8 cellular contexts compared by ENCODE assay signal in the genomic region with DNA sequence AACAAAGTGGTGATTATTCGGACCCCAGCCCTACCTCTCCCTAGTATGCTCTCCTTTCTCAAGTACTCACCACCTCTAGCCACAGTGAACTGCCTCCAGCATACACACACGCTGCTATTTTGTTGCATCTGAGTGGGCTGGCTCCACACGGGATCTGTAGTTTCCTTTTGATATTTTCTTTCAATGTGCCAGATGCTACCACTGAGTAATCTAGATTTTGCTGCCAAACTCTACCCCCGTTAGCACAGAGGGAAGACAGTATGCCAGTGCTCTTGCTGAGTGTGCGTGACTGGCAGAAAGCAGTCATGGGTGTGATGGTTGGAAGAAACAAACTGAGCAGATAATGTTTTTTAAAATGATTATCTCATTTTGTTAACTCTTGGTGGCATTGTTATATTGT. TPM values are rescaled to one million over a fixed set of nuclear protein-coding genes. Genes with fewer than 3 reads are reported as not detected.
DNase-seq lines count a peak whose midpoint lies in the region; ATAC-seq and TF ChIP-seq lines count a peak whose summit lies in the region.

No MANE protein-coding gene starts in this region.

- H3K4me1 ChIP-seq in lung (ENCODE audit: control insufficient read depth in 2 of 2, insufficient read depth in 2 of 2, low read length in 2 of 2): peaks cover 19 to 31% of the 10 kb centered on the region in 2 donors

- H3K4me3 ChIP-seq in GM08714 (ENCODE audit: low read length) (peak overlapping the region; percentile 76), lung (no peak overlapping the region)

- WGBS in lung, 2 donors: 17 to 33% methylated on average over 5 of the region's 5 CpGs

- H3K27ac ChIP-seq in lung (ENCODE audit: low read depth in 1 of 2, low read length in 1 of 2): peak overlapping the region; percentile 88 to 93

- H3K36me3 ChIP-seq in lung (ENCODE audit: control insufficient read depth in 2 of 2, insufficient read depth in 2 of 2, low read length in 2 of 2): peaks cover 0 to 4% of the 10 kb centered on the region in 2 donors

- no peaks in the 10 kb centered on the region for H3K9me3 ChIP-seq in lung (ENCODE audit: control insufficient read depth in 2 of 2, insufficient read depth in 1 of 2, low read length in 1 of 2)

- DNase-seq in T follicular helper cell (ENCODE audit: low read depth): peak; percentile 21
- DNase-seq in cerebellar cortex (ENCODE audit: low spot score): peak; percentile 93
- no peak for DNase-seq in lung (ENCODE audit: low spot score)
- peak; percentile 88 for DNase-seq in superior temporal gyrus (ENCODE audit: extremely low spot score)
- no peak for DNase-seq in NOMO-1 treated with DMSO at 0.1 percent for 48 hours (lab: John Stamatoyannopoulos, UW; ENCODE audit: unreplicated experiment)
- DNase-seq in NCI-H2107 treated with DMSO at 0.1 percent for 48 hours (lab: John Stamatoyannopoulos, UW; ENCODE audit: unreplicated experiment): no peak

- no peak for ATAC-seq in lung (ENCODE audit: insufficient read depth, low FRiP score)
- no peak for ATAC-seq in GM18870 (IDR thresholded peaks at IDR 0.05; ENCODE audit: unreplicated experiment)

- no peaks in the 10 kb centered on the region for H3K27me3 ChIP-seq in lung (ENCODE audit: control insufficient read depth, insufficient read depth)

- TF ChIP-seq CTCF in lung (IDR thresholded peaks at IDR 0.05; ENCODE audit: control extremely low read depth, extremely low read depth): no peak

RNA-seq across cellular contexts. Expression of a gene that starts 11.6 kb away (rescaled TPM):
- 100 to 1,000 TPM; 294 to 345 TPM for total RNA-seq in lung
- polyA plus RNA-seq in lung: 100 to 1,000 TPM; 101 to 182 TPM

RNA-seq across cellular contexts. Expression of a gene that starts 55.4 kb away (rescaled TPM):
- total RNA-seq in lung: 10 to 100 TPM; 24.3 to 74.4 TPM
- 1 to 10 TPM; 8.9 to 9.1 TPM for polyA plus RNA-seq in lung

RNA-seq across cellular contexts. Expression of a gene that starts 55.8 kb away (rescaled TPM):
- total RNA-seq in lung: 10 to 100 TPM; 46.2 to 71.5 TPM
- polyA plus RNA-seq in lung: 10 to 100 TPM; 86.7 to 87.5 TPM

RNA-seq across cellular contexts. Expression of a gene that starts 56.1 kb away (rescaled TPM):
- total RNA-seq in lung: 10 to 100 TPM; 25.2 to 36.4 TPM
- polyA plus RNA-seq in lung: 1 to 10 TPM; 5.7 to 6.7 TPM

Comparison
In these comparisons a context has a peak if more than half of its experiments do, and no peak if none do; other contexts are left out.
1. DNase-seq: peak in T follicular helper cell (single experiment), cerebellar cortex (single experiment) and superior temporal gyrus (single experiment); none in lung (single experiment), NOMO-1 treated with DMSO at 0.1 percent for 48 hours (single experiment) and NCI-H2107 treated with DMSO at 0.1 percent for 48 hours (single experiment).